Comparison of ENCODE assay signal across 2 cellular contexts in genomic region chr1:16641159-16641975, GRCh38.
A peak's percentile ranks its signal among the peaks of the same experiment; 100 is the strongest.
TF ChIP-seq lines count a peak whose summit lies in the region.
"Not testable (repeated sequence)": the region's sequence is repeated elsewhere in the genome, so short reads cannot be mapped to it uniquely, and the experiment has no call there.

No MANE protein-coding gene starts in this region.

TF ChIP-seq in HEK293, 187 proteins besides CTCF, POLR2A, EP300 and RAD21:
- TF ChIP-seq ZNF146 (tag by site-specific recombination; IDR thresholded peaks at IDR 0.05): peak; percentile 97
- TF ChIP-seq, protein P1, sequence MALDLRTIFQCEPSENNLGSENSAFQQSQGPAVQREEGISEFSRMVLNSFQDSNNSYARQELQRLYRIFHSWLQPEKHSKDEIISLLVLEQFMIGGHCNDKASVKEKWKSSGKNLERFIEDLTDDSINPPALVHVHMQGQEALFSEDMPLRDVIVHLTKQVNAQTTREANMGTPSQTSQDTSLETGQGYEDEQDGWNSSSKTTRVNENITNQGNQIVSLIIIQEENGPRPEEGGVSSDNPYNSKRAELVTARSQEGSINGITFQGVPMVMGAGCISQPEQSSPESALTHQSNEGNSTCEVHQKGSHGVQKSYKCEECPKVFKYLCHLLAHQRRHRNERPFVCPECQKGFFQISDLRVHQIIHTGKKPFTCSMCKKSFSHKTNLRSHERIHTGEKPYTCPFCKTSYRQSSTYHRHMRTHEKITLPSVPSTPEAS (tag by site-specific recombination; IDR thresholded peaks at IDR 0.05): 0 out of 2 replicates have a peak, but pooled peaks have one; percentile 7

TF ChIP-seq in K562, 482 proteins besides CTCF, POLR2A, EP300 and RAD21:
- TF ChIP-seq, protein P2, sequence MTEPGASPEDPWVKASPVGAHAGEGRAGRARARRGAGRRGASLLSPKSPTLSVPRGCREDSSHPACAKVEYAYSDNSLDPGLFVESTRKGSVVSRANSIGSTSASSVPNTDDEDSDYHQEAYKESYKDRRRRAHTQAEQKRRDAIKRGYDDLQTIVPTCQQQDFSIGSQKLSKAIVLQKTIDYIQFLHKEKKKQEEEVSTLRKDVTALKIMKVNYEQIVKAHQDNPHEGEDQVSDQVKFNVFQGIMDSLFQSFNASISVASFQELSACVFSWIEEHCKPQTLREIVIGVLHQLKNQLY (CRISPR knock-in tag; conservative IDR thresholded peaks at IDR 0.05): 0 out of 4 replicates have a peak, but pooled peaks of 1 of the 2 experiments have one; percentile 29
- TF ChIP-seq, protein P3, sequence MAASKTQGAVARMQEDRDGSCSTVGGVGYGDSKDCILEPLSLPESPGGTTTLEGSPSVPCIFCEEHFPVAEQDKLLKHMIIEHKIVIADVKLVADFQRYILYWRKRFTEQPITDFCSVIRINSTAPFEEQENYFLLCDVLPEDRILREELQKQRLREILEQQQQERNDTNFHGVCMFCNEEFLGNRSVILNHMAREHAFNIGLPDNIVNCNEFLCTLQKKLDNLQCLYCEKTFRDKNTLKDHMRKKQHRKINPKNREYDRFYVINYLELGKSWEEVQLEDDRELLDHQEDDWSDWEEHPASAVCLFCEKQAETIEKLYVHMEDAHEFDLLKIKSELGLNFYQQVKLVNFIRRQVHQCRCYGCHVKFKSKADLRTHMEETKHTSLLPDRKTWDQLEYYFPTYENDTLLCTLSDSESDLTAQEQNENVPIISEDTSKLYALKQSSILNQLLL (CRISPR knock-in tag; IDR thresholded peaks at IDR 0.05; ENCODE audit: borderline replicate concordance): peak; percentile 76; the same call in 1 of the 2 replicates
- TF ChIP-seq ZNF785 (CRISPR knock-in tag; IDR thresholded peaks at IDR 0.05): 0 out of 2 replicates have a peak, but pooled peaks have one; percentile 60
- peak; percentile 58; the same call in 1 of the 2 replicates for TF ChIP-seq ZNF449 (CRISPR knock-in tag; IDR thresholded peaks at IDR 0.05)
- peak; percentile 18; the same call in 1 of the 2 replicates for TF ChIP-seq NFE2L1 (tag; IDR thresholded peaks at IDR 0.05; ENCODE audit: borderline replicate concordance, low read depth)
- 0 out of 2 replicates have a peak, but pooled peaks have one; percentile 3 for TF ChIP-seq ZNF121 (CRISPR knock-in tag; conservative IDR thresholded peaks at IDR 0.05)
- 0 out of 2 replicates have a peak, but pooled peaks have one; percentile 32 for TF ChIP-seq HDGF (IDR thresholded peaks at IDR 0.05)
- TF ChIP-seq, protein P4, sequence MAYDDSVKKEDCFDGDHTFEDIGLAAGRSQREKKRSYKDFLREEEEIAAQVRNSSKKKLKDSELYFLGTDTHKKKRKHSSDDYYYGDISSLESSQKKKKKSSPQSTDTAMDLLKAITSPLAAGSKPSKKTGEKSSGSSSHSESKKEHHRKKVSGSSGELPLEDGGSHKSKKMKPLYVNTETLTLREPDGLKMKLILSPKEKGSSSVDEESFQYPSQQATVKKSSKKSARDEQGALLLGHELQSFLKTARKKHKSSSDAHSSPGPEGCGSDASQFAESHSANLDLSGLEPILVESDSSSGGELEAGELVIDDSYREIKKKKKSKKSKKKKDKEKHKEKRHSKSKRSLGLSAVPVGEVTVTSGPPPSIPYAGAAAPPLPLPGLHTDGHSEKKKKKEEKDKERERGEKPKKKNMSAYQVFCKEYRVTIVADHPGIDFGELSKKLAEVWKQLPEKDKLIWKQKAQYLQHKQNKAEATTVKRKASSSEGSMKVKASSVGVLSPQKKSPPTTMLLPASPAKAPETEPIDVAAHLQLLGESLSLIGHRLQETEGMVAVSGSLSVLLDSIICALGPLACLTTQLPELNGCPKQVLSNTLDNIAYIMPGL (CRISPR knock-in tag; IDR thresholded peaks at IDR 0.05): peak; percentile 81
- TF ChIP-seq, protein P5, sequence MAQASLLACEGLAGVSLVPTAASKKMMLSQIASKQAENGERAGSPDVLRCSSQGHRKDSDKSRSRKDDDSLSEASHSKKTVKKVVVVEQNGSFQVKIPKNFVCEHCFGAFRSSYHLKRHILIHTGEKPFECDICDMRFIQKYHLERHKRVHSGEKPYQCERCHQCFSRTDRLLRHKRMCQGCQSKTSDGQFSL (CRISPR knock-in tag; IDR thresholded peaks at IDR 0.05): 0 out of 2 replicates have a peak, but pooled peaks have one; percentile 43
- TF ChIP-seq, protein P5 (tag; IDR thresholded peaks at IDR 0.05): 0 out of 4 replicates have a peak, but pooled peaks of 1 of the 2 experiments have one; percentile 41
- 0 out of 2 replicates have a peak, but pooled peaks have one; percentile 72 for TF ChIP-seq ZNF232 (CRISPR knock-in tag; IDR thresholded peaks at IDR 0.05)
- 0 out of 4 replicates have a peak, but pooled peaks of 1 of the 2 experiments have one; percentile 37 for TF ChIP-seq ZNF639 (CRISPR knock-in tag; conservative IDR thresholded peaks at IDR 0.05 in 1 of 2, IDR thresholded peaks at IDR 0.05 in 1 of 2)
- TF ChIP-seq, protein P6, sequence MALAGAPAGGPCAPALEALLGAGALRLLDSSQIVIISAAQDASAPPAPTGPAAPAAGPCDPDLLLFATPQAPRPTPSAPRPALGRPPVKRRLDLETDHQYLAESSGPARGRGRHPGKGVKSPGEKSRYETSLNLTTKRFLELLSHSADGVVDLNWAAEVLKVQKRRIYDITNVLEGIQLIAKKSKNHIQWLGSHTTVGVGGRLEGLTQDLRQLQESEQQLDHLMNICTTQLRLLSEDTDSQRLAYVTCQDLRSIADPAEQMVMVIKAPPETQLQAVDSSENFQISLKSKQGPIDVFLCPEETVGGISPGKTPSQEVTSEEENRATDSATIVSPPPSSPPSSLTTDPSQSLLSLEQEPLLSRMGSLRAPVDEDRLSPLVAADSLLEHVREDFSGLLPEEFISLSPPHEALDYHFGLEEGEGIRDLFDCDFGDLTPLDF (CRISPR knock-in tag; IDR thresholded peaks at IDR 0.05): peak; percentile 36; the same call in 1 of the 2 replicates
- 0 out of 2 replicates have a peak, but pooled peaks have one; percentile 22 for TF ChIP-seq IRF1 (CRISPR knock-in tag; IDR thresholded peaks at IDR 0.05; ENCODE audit: borderline replicate concordance)
- TF ChIP-seq CGGBP1 (CRISPR knock-in tag; IDR thresholded peaks at IDR 0.05): 0 out of 2 replicates have a peak, but pooled peaks have one; percentile 75
- TF ChIP-seq TSC22D4 (tag; IDR thresholded peaks at IDR 0.05): peak; percentile 89; the same call in 1 of the 2 replicates
- TF ChIP-seq ATF1 (CRISPR knock-in tag; IDR thresholded peaks at IDR 0.05): 0 out of 2 replicates have a peak, but pooled peaks have one; percentile 9
- not testable (repeated sequence) for TF ChIP-seq ATF1 (tag; IDR thresholded peaks at IDR 0.05)
- TF ChIP-seq GATA2 (CRISPR knock-in tag; IDR thresholded peaks at IDR 0.05): 0 out of 2 replicates have a peak, but pooled peaks have one; percentile 10
- 0 out of 2 replicates have a peak, but pooled peaks have one; percentile 21 for TF ChIP-seq DEAF1 (CRISPR knock-in tag; IDR thresholded peaks at IDR 0.05)
- TF ChIP-seq ZNF146 (CRISPR knock-in tag; IDR thresholded peaks at IDR 0.05; ENCODE audit: unreplicated experiment): peak; percentile 58
- peak; percentile 64; the same call in 1 of the 2 replicates for TF ChIP-seq RNF219 (CRISPR knock-in tag; IDR thresholded peaks at IDR 0.05)
- 0 out of 2 replicates have a peak, but pooled peaks have one; percentile 47 for TF ChIP-seq RHOXF2B (CRISPR knock-in tag; conservative IDR thresholded peaks at IDR 0.05)
- TF ChIP-seq PREB (CRISPR knock-in tag; IDR thresholded peaks at IDR 0.05): 0 out of 2 replicates have a peak, but pooled peaks have one; percentile 70
TF ChIP-seq in K562: peak in this region for 22; not testable (repeated sequence) for 460.
